8 cellular contexts compared by ENCODE assay signal in the genomic region with DNA sequence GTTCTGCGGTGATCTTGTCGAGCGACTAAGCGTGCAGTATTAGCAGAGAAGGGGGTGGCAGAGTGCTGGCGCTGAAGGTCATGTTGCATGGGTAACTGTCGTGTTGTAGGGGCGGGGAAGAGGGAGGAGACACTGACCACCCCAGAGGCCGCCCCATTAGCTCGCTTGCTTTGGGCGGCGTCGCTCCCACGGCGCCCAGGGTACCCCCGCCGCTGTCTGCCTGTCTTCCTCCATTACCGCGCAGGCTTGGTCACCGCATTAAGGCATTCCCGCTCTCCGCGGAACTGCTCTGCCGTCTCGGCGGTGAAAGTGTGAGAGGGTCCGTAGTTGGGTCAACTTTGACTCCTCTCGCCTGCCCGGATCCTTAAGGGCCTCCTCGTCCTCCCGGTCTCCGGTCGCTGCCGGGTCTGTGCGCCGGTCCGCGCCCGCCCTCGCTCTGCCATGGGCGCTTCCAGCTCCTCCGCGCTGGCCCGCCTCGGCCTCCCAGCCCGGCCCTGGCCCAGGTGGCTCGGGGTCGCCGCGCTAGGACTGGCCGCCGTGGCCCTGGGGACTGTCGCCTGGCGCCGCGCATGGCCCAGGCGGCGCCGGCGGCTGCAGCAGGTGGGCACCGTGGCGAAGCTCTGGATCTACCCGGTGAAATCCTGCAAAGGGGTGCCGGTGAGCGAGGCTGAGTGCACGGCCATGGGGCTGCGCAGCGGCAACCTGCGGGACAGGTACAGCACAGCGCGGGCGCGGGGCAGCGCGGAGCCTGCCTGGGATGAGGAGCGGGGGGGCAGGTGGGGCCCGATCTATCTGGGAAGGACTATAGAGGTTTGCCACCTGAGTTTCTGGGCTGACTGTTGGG. TPM values are rescaled to one million over a fixed set of nuclear protein-coding genes. Genes with fewer than 3 reads are reported as not detected.
DNase-seq lines count a peak whose midpoint lies in the region; ATAC-seq, FAIRE-seq and TF ChIP-seq lines count a peak whose summit lies in the region.

MTARC2 (plus strand) TSS at position 232 of the 844 bp plus-strand sequence; CDS start at position 442, 210 bp downstream.

- TF ChIP-seq CTCF in H1 (IDR thresholded peaks at IDR 0.05; ENCODE audit: control extremely low read depth in 1 of 3, insufficient read depth in 1 of 3, low read depth in 1 of 3, low read length in 3 of 3): no peak
- TF ChIP-seq CTCF in lower leg skin (IDR thresholded peaks at IDR 0.05): no peak
- TF ChIP-seq CTCF in stomach (IDR thresholded peaks at IDR 0.05): no peak

- H3K23ac ChIP-seq in H1 (ENCODE audit: insufficient read length): no peak within 1 kb of the TSS

- POLR2A ChIA-PET in H1 (lab: Charles Lee; ENCODE audit: partially characterized antibody): interaction anchor here (0.8 to 4.8 kb wide), 19 partner anchors 8 to 534 kb away, joined by 3 to 70 read pairs (median 5); partner anchors contain the start of genes MTARC1 and RAB3GAP2

- peak; percentile 65 for ATAC-seq in GM21381 (IDR thresholded peaks at IDR 0.05; ENCODE audit: unreplicated experiment)

- H3K27me3 ChIP-seq in SJCRH30 (no peaks in the 10 kb centered on the region), H1 (replicated peaks in 1 of 4; ENCODE audit: control insufficient read depth in 3 of 4, extremely low read depth in 1 of 4, insufficient read depth in 3 of 4, low read length in 3 of 4) (peaks cover 0 to 28% (median 15%) of the 10 kb centered on the region in 4 experiments; a peak in 6 of 7 replicates), stomach (peaks cover 0 to 6% (median 0%) of the 10 kb centered on the region in 3 donors)

- H3K23me2 ChIP-seq in H1 (ENCODE audit: low read depth, low read length): peaks cover 9% of the 10 kb centered on the region

- peak within 1 kb of the TSS; percentile 81 for H3K4me3 ChIP-seq in SJCRH30
- H3K4me3 ChIP-seq in H1 (ENCODE audit: extremely low read depth in 1 of 4, insufficient read depth in 2 of 4, low read depth in 3 of 4, low read length in 4 of 4): peak within 1 kb of the TSS; percentile 71 to 76 (median 74)
- H3K4me3 ChIP-seq in lower leg skin (ENCODE audit: low read depth, poor library complexity, severe bottlenecking): peak within 1 kb of the TSS; percentile 69
- H3K4me3 ChIP-seq in stomach: peak within 1 kb of the TSS; percentile 85 to 90 (median 86)

- H3K27ac ChIP-seq in SJCRH30: peak within 1 kb of the TSS; percentile 75
- peak within 1 kb of the TSS; percentile 44; the same call in 1 of the 2 replicates for H3K27ac ChIP-seq in H1 (ENCODE audit: low read depth, low read length)
- peak within 1 kb of the TSS; percentile 91 to 94 (median 92) for H3K27ac ChIP-seq in stomach

- peak within 1 kb of the TSS; percentile 67; the same call in 1 of the 2 replicates for H2BK5ac ChIP-seq in H1 (ENCODE audit: low read depth, low read length)

- H3K79me1 ChIP-seq in H1 (ENCODE audit: low read depth, low read length): no peaks in the 10 kb centered on the region

- H2BK15ac ChIP-seq in H1 (ENCODE audit: low read length): 0 out of 2 replicates have a peak within 1 kb of the TSS, but pooled peaks have one; percentile 46

- H2AFZ ChIP-seq in H1 (ENCODE audit: low read length): peak within 1 kb of the TSS; percentile 72

- intact Hi-C loops in lower leg skin (cut with DNase I; ENCODE audit: low total_unique reads) (no loop called here), stomach (cut with DNase I; ENCODE audit: low total_unique reads) (no loop called here)

- H3K4me1 ChIP-seq in ES-I3 (ENCODE audit: insufficient read depth, low read length) (peaks cover 16% of the 10 kb centered on the region; the same call in 1 of the 2 replicates), SJCRH30 (peaks cover 11% of the 10 kb centered on the region; the same call in 1 of the 2 replicates), H1 (replicated peaks in 1 of 4; ENCODE audit: control insufficient read depth in 3 of 4, insufficient read depth in 4 of 4, low read length in 3 of 4) (peaks cover 3 to 9% (median 7%) of the 10 kb centered on the region in 4 experiments; a peak in 5 of 7 replicates), stomach (peaks cover 21 to 51% (median 40%) of the 10 kb centered on the region in 4 donors)

- H2BK12ac ChIP-seq in H1 (ENCODE audit: low read depth, low read length): peak within 1 kb of the TSS; percentile 91; the same call in 1 of the 2 replicates

- TF ChIP-seq POLR2A in H1 (IDR thresholded peaks at IDR 0.05; ENCODE audit: control extremely low read depth in 1 of 2, low read depth in 2 of 2, low read length in 2 of 2) (peak; percentile 79 to 92), lower leg skin (IDR thresholded peaks at IDR 0.05) (no peak), stomach (IDR thresholded peaks at IDR 0.05) (peak in 2 of 4 donors; percentile 43 to 70)

- no peak within 1 kb of the TSS for H3K56ac ChIP-seq in H1 (replicated peaks; ENCODE audit: insufficient read length, low read depth, low read length)

- H3K4me2 ChIP-seq in H1 (ENCODE audit: insufficient read depth in 1 of 2, low read depth in 2 of 2, low read length in 2 of 2): peak within 1 kb of the TSS; percentile 78 to 97

- H2AK5ac ChIP-seq in H1 (ENCODE audit: low read depth, low read length): no peak within 1 kb of the TSS

- H4K20me1 ChIP-seq in H1 (replicated peaks in 1 of 2; ENCODE audit: control insufficient read depth in 1 of 2, insufficient read depth in 2 of 2, low read length in 2 of 2): no peaks in the 10 kb centered on the region

- H3K79me2 ChIP-seq in H1 (ENCODE audit: control insufficient read depth in 1 of 2, insufficient read depth in 2 of 2, low read length in 2 of 2): peaks cover 0 to 11% of the 10 kb centered on the region in 2 experiments; a peak in 2 of 4 replicates

- 1% methylated on average over 74 of the region's 76 CpGs; no CpG with 5 or more reads in 1 of the 2 experiments for WGBS in H1 (ENCODE audit: extremely low coverage in 1 of 2, insufficient coverage in 1 of 2, insufficient read length in 1 of 2, insufficient replicate concordance in 2 of 2, low coverage in 1 of 2, low lambda C conversion rate in 2 of 2, missing lambda C conversion rate in 1 of 2), 2 experiments
- WGBS in lower leg skin, 2 donors: 2 to 4% methylated on average over 32 to 35 of the region's 76 CpGs
- WGBS in stomach, 5 donors: 0 to 2% (median 1%) methylated on average over 43 to 76 of the region's 76 CpGs

- TF ChIP-seq RAD21 in H1 (IDR thresholded peaks at IDR 0.05 in 1 of 2, conservative IDR thresholded peaks at IDR 0.05 in 1 of 2; ENCODE audit: low read depth in 2 of 2, low read length in 2 of 2): no peak

- no peaks in the 10 kb centered on the region for H3K9me3 ChIP-seq in ES-I3 (ENCODE audit: control insufficient read depth, insufficient read depth, low read length)
- H3K9me3 ChIP-seq in SJCRH30 (replicated peaks): no peaks in the 10 kb centered on the region
- no peaks in the 10 kb centered on the region for H3K9me3 ChIP-seq in H1 (ENCODE audit: insufficient read depth in 2 of 2, low read depth in 1 of 2, low read length in 1 of 2)
- no peaks in the 10 kb centered on the region for H3K9me3 ChIP-seq in stomach

- no peak for TF ChIP-seq EP300 in H1 (IDR thresholded peaks at IDR 0.05; ENCODE audit: borderline replicate concordance in 1 of 2, low read depth in 2 of 2, low read length in 2 of 2)
- no peak for TF ChIP-seq EP300 in stomach (IDR thresholded peaks at IDR 0.05)

- H3K14ac ChIP-seq in H1 (ENCODE audit: insufficient read length): no peak within 1 kb of the TSS

- H4K91ac ChIP-seq in H1 (replicated peaks; ENCODE audit: insufficient read length, low read length): no peak within 1 kb of the TSS

- H2BK120ac ChIP-seq in H1 (replicated peaks; ENCODE audit: low read depth, low read length): no peak within 1 kb of the TSS

- H4K8ac ChIP-seq in H1 (ENCODE audit: extremely low read depth, insufficient read depth, low read length): peak within 1 kb of the TSS; percentile 85

- CTCF ChIA-PET in H1 (lab: Charles Lee; ENCODE audit: partially characterized antibody): interaction anchor here (0.6 to 5.9 kb wide), 17 partner anchors 9 to 467 kb away, joined by 3 to 42 read pairs (median 4); partner anchors contain the start of gene MTARC1

- peak within 1 kb of the TSS; percentile 10 for H4K5ac ChIP-seq in H1 (ENCODE audit: insufficient read length, low read depth, low read length)

- no peak within 1 kb of the TSS for H2BK20ac ChIP-seq in H1 (ENCODE audit: low read length)

- peak within 1 kb of the TSS; percentile 71 for H3K18ac ChIP-seq in H1 (ENCODE audit: extremely low read depth, low read length)

- no peaks in the 10 kb centered on the region for H3K36me3 ChIP-seq in ES-I3 (ENCODE audit: insufficient read depth, low read length)
- H3K36me3 ChIP-seq in SJCRH30: no peaks in the 10 kb centered on the region
- H3K36me3 ChIP-seq in H1 (ENCODE audit: control insufficient read depth in 2 of 4, insufficient read depth in 4 of 4, low read length in 3 of 4): no peaks in the 10 kb centered on the region
- no peaks in the 10 kb centered on the region for H3K36me3 ChIP-seq in stomach

- DNase-seq in HT-29 (ENCODE audit: low spot score) (peak; percentile 73), SJCRH30 (peak; percentile 90 to 93), H1 (ENCODE audit: low read depth in 1 of 2, low spot score in 2 of 2) (peak; percentile 57 to 81), lower leg skin (ENCODE audit: low spot score in 2 of 2) (peak; percentile 63 to 95), stomach (peak; percentile 80), RPMI8226 (no peak)

- FAIRE-seq in H1 (lab: Jason Lieb, UNC): peak; percentile 19

- H3K4ac ChIP-seq in H1 (replicated peaks; ENCODE audit: insufficient read length, low read depth, low read length): no peak within 1 kb of the TSS

- H3K9ac ChIP-seq in ES-I3 (ENCODE audit: low read depth, low read length): peak within 1 kb of the TSS; percentile 80
- H3K9ac ChIP-seq in H1 (replicated peaks in 1 of 4; ENCODE audit: extremely low read depth in 1 of 4, low read depth in 3 of 4, low read length in 3 of 4): peak within 1 kb of the TSS; percentile 60 to 94 (median 78)

RNA-seq across cellular contexts. Expression of gene MTARC2, which starts in this region (rescaled TPM):
- 4.2 and 6.6 TPM in 2 replicates for total RNA-seq in HT-29 (2014; rRNA removed; shearing (Covaris generic))
- total RNA-seq in SJCRH30 (2014; rRNA removed; shearing (Covaris generic)): 5.4 and 5.6 TPM in 2 replicates
- 6.9 and 7.2 TPM in 2 replicates for total RNA-seq in H1 (2021; fragmentation: NEBNext Ultra II Directional; extraction: Animal tissue kit (Norgen Biotek cat#: 25700))
- 7.9 and 8.5 TPM in 2 replicates for polyA plus RNA-seq in H1 (2011; rRNA removed)
- 7.9 TPM for polyA plus RNA-seq in H1 (2011; cell fraction: cytosol; rRNA removed)
- 7.3 TPM for polyA plus RNA-seq in H1 (2011; cell fraction: nucleus; rRNA removed)
- 4.8 to 6.2 TPM (median 5.7 TPM) in 4 replicates for polyA plus RNA-seq in H1 (2012, experiment 1 of 2)
- 2.5 TPM for polyA plus RNA-seq in H1 (2012, experiment 2 of 2)
- 4.7 TPM for polyA plus RNA-seq in H1 (2013, experiment 1 of 2)
- 4.9 TPM for polyA plus RNA-seq in H1 (2013, experiment 2 of 2)
- polyA minus RNA-seq in H1 (2011; rRNA and poly(A)+ RNA removed): 3.9 and 4.5 TPM in 2 replicates
- 4.3 TPM for polyA minus RNA-seq in H1 (2011; cell fraction: cytosol; rRNA and poly(A)+ RNA removed)
- polyA minus RNA-seq in H1 (2011; cell fraction: nucleus; rRNA and poly(A)+ RNA removed): 12.4 TPM
- total RNA-seq in lower leg skin: 1 to 10 TPM; 4.3 to 8.6 (median 5.6) TPM
- total RNA-seq in stomach: 10 to 100 TPM in 4 of 5 donors, 1 to 10 TPM in 1; 9.9 to 83.4 (median 51.3) TPM
- 10 to 100 TPM in 2 of 3 donors, 1 to 10 TPM in 1; 7.3 to 18.3 (median 11.3) TPM for polyA plus RNA-seq in stomach

Comparison
In these comparisons a context has a peak if more than half of its experiments do, and no peak if none do; other contexts are left out.
1. POLR2A ChIP-seq: peak in H1 (2 of 2); none in lower leg skin (0 of 2).
2. Peak in every context shown above with its lines, with median percentiles within 50 percentile points of each other: H3K27ac ChIP-seq and H3K4me3 ChIP-seq.